ENCODE assay signal across 2 cellular contexts in genomic region chr16:3475604-3476375, GRCh38.
TF ChIP-seq lines count a peak whose summit lies in the region.

No MANE protein-coding gene starts in this region.

TF ChIP-seq in SK-N-SH, 30 proteins besides CTCF, POLR2A, EP300 and RAD21 (continued from another document):
- TF ChIP-seq ZBTB33 (IDR thresholded peaks at IDR 0.05; ENCODE audit: borderline replicate concordance, low read depth) (no peak), FOSL2 (IDR thresholded peaks at IDR 0.05; ENCODE audit: borderline replicate concordance, low read depth) (no peak), PBX3 (IDR thresholded peaks at IDR 0.05) (no peak), RXRA (IDR thresholded peaks at IDR 0.05; ENCODE audit: borderline replicate concordance, low read depth) (no peak)

TF ChIP-seq in SK-N-SH treated with all-trans-retinoic acid at 6 μM for 48 hours, 23 proteins besides CTCF, POLR2A, EP300 and RAD21 (continued from another document):
- TF ChIP-seq CREB5 (CRISPR knock-in tag; IDR thresholded peaks at IDR 0.05; ENCODE audit: low read depth) (no peak), SNAI2 (CRISPR knock-in tag; IDR thresholded peaks at IDR 0.05) (no peak), TSHZ2 (CRISPR knock-in tag; IDR thresholded peaks at IDR 0.05) (no peak), GLIS3 (CRISPR knock-in tag; IDR thresholded peaks at IDR 0.05) (no peak), ARNTL (CRISPR knock-in tag; IDR thresholded peaks at IDR 0.05; ENCODE audit: borderline replicate concordance, low read depth) (no peak), PPARA (CRISPR knock-in tag; IDR thresholded peaks at IDR 0.05; ENCODE audit: borderline replicate concordance) (no peak), TOX (CRISPR knock-in tag; IDR thresholded peaks at IDR 0.05; ENCODE audit: borderline replicate concordance) (no peak), POU6F1 (CRISPR knock-in tag; IDR thresholded peaks at IDR 0.05; ENCODE audit: borderline replicate concordance, low read depth) (no peak), ISL1 (CRISPR knock-in tag; IDR thresholded peaks at IDR 0.05) (no peak), PATZ1 (CRISPR knock-in tag; IDR thresholded peaks at IDR 0.05; ENCODE audit: borderline replicate concordance) (no peak), ESRRG (CRISPR knock-in tag; IDR thresholded peaks at IDR 0.05) (no peak), CSRNP3 (CRISPR knock-in tag; IDR thresholded peaks at IDR 0.05) (no peak)
